1 cellular context compared by ENCODE assay signal in the genomic region with DNA sequence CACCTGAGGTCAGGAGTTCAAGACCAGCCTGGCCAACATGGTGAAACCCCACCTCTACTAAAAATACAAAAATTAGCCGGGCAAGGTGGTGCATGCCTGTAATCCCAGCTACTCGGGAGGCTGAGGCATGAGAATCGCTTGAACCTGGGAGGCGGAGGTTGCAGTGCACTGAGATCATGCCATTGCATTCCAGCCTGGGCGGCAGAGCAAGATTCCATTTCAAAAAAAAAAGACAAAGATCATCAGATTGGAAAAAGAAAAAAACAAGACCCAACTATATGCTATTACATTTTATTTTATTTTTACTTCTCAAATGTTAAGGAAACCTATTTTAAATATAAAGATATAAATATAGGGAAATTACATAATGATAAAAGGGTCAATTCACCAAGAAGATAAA. TPM values are rescaled to one million over a fixed set of nuclear protein-coding genes. Genes with fewer than 3 reads are reported as not detected.
"Had no signal": no experiment of that assay in that cellular context is flagged by ENCODE, and none has a peak within 500 bp of the region (broad histone marks: within the 10 kb centered on the region; RNA-seq: fewer than 3 reads in every experiment).

No MANE protein-coding gene starts in this region.

RNA-seq across cellular contexts. Expression of a gene that starts 29.6 kb away (rescaled TPM):
- polyA plus RNA-seq: IgD-negative memory B cell had no signal
